Comparison of ENCODE assay signal across 1 cellular context in genomic region chr6:45677381-45677992, GRCh38.
TF ChIP-seq lines count a peak whose summit lies in the region.

No MANE protein-coding gene starts in this region.

TF ChIP-seq in GM12878, 131 proteins besides CTCF, POLR2A, EP300 and RAD21 (continued from another document and continues in another):
- TF ChIP-seq IRF5 (IDR thresholded peaks at IDR 0.05; ENCODE audit: borderline replicate concordance) (no peak), NR2F1 (conservative IDR thresholded peaks at IDR 0.05) (peak; percentile 73), BCL11A (IDR thresholded peaks at IDR 0.05; ENCODE audit: low read depth, low read length) (no peak), CBFB (IDR thresholded peaks at IDR 0.05; ENCODE audit: low read depth) (peak; percentile 77; the same call in 1 of the 2 replicates), NR2C1 (IDR thresholded peaks at IDR 0.05) (no peak), FOS (IDR thresholded peaks at IDR 0.05; ENCODE audit: borderline replicate concordance, extremely low read depth, insufficient read length) (no peak), RELB (IDR thresholded peaks at IDR 0.05; ENCODE audit: low read depth) (no peak; the same call in 1 of the 2 replicates), KDM1A (IDR thresholded peaks at IDR 0.05; ENCODE audit: borderline replicate concordance) (no peak), ATF3 (IDR thresholded peaks at IDR 0.05; ENCODE audit: borderline replicate concordance, extremely low read depth, low read depth, low read length) (no peak), TCF3 (IDR thresholded peaks at IDR 0.05; ENCODE audit: borderline replicate concordance, insufficient read depth, low read depth, low read length) (0 out of 2 replicates have a peak, but pooled peaks have one; percentile 37), MEF2A (IDR thresholded peaks at IDR 0.05; ENCODE audit: insufficient read depth, low read depth, low read length) (0 out of 2 replicates have a peak, but pooled peaks have one; percentile 48), BRCA1 (IDR thresholded peaks at IDR 0.05; ENCODE audit: low read depth, low read length) (no peak), ETV6 (conservative IDR thresholded peaks at IDR 0.05 in 1 of 2, IDR thresholded peaks at IDR 0.05 in 1 of 2; ENCODE audit: borderline replicate concordance in 1 of 2, low read depth in 1 of 2) (peak in 1 of 2 experiments; percentile 65; a peak in 1 of 4 replicates), ASH2L (IDR thresholded peaks at IDR 0.05; ENCODE audit: borderline replicate concordance, low read depth) (no peak), RAD51 (IDR thresholded peaks at IDR 0.05) (no peak), SMC3 (IDR thresholded peaks at IDR 0.05; ENCODE audit: borderline replicate concordance, low read length) (no peak), SUZ12 (IDR thresholded peaks at IDR 0.05; ENCODE audit: unreplicated experiment) (no peak), EED (IDR thresholded peaks at IDR 0.05; ENCODE audit: low read depth) (peak; percentile 40; the same call in 1 of the 2 replicates), BACH1 (IDR thresholded peaks at IDR 0.05; ENCODE audit: borderline replicate concordance) (no peak), KAT2A (conservative IDR thresholded peaks at IDR 0.05; ENCODE audit: control insufficient read depth, low read depth, low read length) (no peak), BCL3 (IDR thresholded peaks at IDR 0.05; ENCODE audit: borderline replicate concordance, insufficient read depth, low read depth, low read length, poor library complexity, severe bottlenecking) (no peak), HDAC6 (IDR thresholded peaks at IDR 0.05; ENCODE audit: unreplicated experiment) (no peak), CEBPB (IDR thresholded peaks at IDR 0.05; ENCODE audit: borderline replicate concordance in 1 of 2, low read depth in 2 of 2, low read length in 2 of 2) (no peak), YY1 (IDR thresholded peaks at IDR 0.05; ENCODE audit: low read depth, low read length) (no peak), ELK1 (IDR thresholded peaks at IDR 0.05; ENCODE audit: low read depth, low read length) (0 out of 2 replicates have a peak, but pooled peaks have one; percentile 54), JUNB (IDR thresholded peaks at IDR 0.05) (no peak), RFX5 (IDR thresholded peaks at IDR 0.05; ENCODE audit: low read depth, low read length) (no peak), MLLT1 (IDR thresholded peaks at IDR 0.05) (peak; percentile 72; the same call in 1 of the 2 replicates), RUNX3 (IDR thresholded peaks at IDR 0.05; ENCODE audit: low read length) (peak; percentile 90), SMARCA5 (IDR thresholded peaks at IDR 0.05) (no peak), E2F8 (IDR thresholded peaks at IDR 0.05; ENCODE audit: low read depth, partially characterized antibody) (no peak), MYC (IDR thresholded peaks at IDR 0.05; ENCODE audit: insufficient read depth, insufficient read length, insufficient replicate concordance, low read length, severe bottlenecking) (no peak), ZNF24 (IDR thresholded peaks at IDR 0.05) (no peak), MAX (IDR thresholded peaks at IDR 0.05; ENCODE audit: low read depth, low read length) (no peak; the same call in 1 of the 2 replicates), KLF5 (IDR thresholded peaks at IDR 0.05; ENCODE audit: partially characterized antibody) (no peak), NBN (IDR thresholded peaks at IDR 0.05) (peak; percentile 57; the same call in 1 of the 2 replicates), PKNOX1 (IDR thresholded peaks at IDR 0.05) (peak; percentile 61; the same call in 1 of the 2 replicates), REST (IDR thresholded peaks at IDR 0.05; ENCODE audit: low read depth, low read length) (no peak), E4F1 (IDR thresholded peaks at IDR 0.05; ENCODE audit: borderline replicate concordance, partially characterized antibody) (no peak), ZSCAN29 (IDR thresholded peaks at IDR 0.05) (no peak), PAX8 (IDR thresholded peaks at IDR 0.05) (no peak), GATAD2B (conservative IDR thresholded peaks at IDR 0.05; ENCODE audit: low read depth) (no peak), RELA (IDR thresholded peaks at IDR 0.05; ENCODE audit: borderline replicate concordance, partially characterized antibody) (no peak), NFYA (IDR thresholded peaks at IDR 0.05; ENCODE audit: borderline replicate concordance, low read depth, low read length) (no peak)
